21 cellular contexts compared by ENCODE assay signal in genomic region chr1:244083544-244083943, GRCh38.
"Had no signal": no experiment of that assay in that cellular context is flagged by ENCODE, and none has a peak within 500 bp of the region (broad histone marks: within the 10 kb centered on the region; RNA-seq: fewer than 3 reads in every experiment).

No MANE protein-coding gene starts in this region.

- ATAC-seq: left colon, left ventricle myocardium superior had no signal

- H3K9me3 ChIP-seq: ovary, thoracic aorta, transverse colon had no signal

- H3K36me3 ChIP-seq: ovary, right atrium auricular region, stomach, thoracic aorta, transverse colon had no signal

- H3K27me3 ChIP-seq: hepatocyte, ovary, right atrium auricular region, transverse colon had no signal

- H3K4me3 ChIP-seq: dorsolateral prefrontal cortex, hepatocyte, lung, ovary, right atrium auricular region, stomach, thoracic aorta, transverse colon had no signal

- H3K4me2 ChIP-seq: hepatocyte had no signal

- H3K4me1 ChIP-seq: right atrium auricular region, stomach, transverse colon had no signal

- H2AFZ ChIP-seq: hepatocyte had no signal

- DNase-seq: cortex of kidney; dorsolateral prefrontal cortex; effector CD8-positive, alpha-beta T cell; foreskin melanocyte; head of caudate nucleus; kidney; left colon; left ventricle myocardium superior; mesendoderm; naive B cell; ovary; small intestine; stimulated activated CD4-positive, alpha-beta T cell treated with anti-CD3 and anti-CD28 coated beads, Interleukin-12 subunit alpha, Interleukin-12 subunit beta, amount 100 ng/mL, for 4 hours; stimulated activated naive CD4-positive, alpha-beta T cell; stomach; substantia nigra; transverse colon had no signal

- FAIRE-seq: kidney, small intestine had no signal

- H3K79me2 ChIP-seq: hepatocyte had no signal

- H3K27ac ChIP-seq: dorsolateral prefrontal cortex, hepatocyte, ovary, right atrium auricular region, stomach, thoracic aorta, transverse colon had no signal
